In the genomic region with DNA sequence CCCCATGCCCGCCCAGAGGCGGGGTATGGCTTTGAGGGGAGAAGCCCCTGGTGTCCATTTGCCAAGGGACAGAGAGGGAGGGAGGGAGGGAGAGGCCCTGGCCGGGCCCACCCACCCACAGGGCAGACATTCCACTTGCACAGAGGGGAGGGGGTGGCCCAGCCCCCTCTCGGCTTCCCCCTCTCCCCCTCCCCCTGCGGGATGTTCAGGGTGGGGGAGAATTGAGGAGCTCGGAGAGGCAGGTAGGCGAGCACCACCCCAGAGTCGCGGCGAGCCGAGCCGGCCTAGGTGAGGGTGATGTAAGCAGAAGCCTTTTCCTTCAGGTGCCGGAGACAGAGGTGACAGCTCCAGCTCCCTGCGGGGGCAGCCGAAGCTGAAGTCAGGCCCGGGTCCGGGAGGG, we compare ENCODE assay signal across 19 cellular contexts. TPM values are rescaled to one million over a fixed set of nuclear protein-coding genes. Genes with fewer than 3 reads are reported as not detected.
DNase-seq lines count a peak whose midpoint lies in the region; ATAC-seq and TF ChIP-seq lines count a peak whose summit lies in the region.
"Had no signal": no experiment of that assay in that cellular context is flagged by ENCODE, and none has a peak within 500 bp of the region (broad histone marks: within the 10 kb centered on the region; RNA-seq: fewer than 3 reads in every experiment).

No MANE protein-coding gene starts in this region.

- peak overlapping the region; percentile 99 for H3K4me2 ChIP-seq in GM23338
- H3K4me2 ChIP-seq in mesendoderm (ENCODE audit: low read length) = no peak overlapping the region
- H3K4me2 ChIP-seq: A549 had no signal

- H3K23ac ChIP-seq in mesendoderm (ENCODE audit: low read length) = no peak overlapping the region

- H2AFZ ChIP-seq in GM23338 = no peak overlapping the region

- no peak overlapping the region for H2AK5ac ChIP-seq in mesendoderm (ENCODE audit: low read length)

- H3K9ac ChIP-seq in mesendoderm (ENCODE audit: low read length) (no peak overlapping the region), colonic mucosa (ENCODE audit: low read depth in 2 of 2, low read length in 2 of 2) (no peak overlapping the region)

- TF ChIP-seq CTCF in GM23338 (conservative IDR thresholded peaks at IDR 0.05; ENCODE audit: low read depth in 2 of 2) (no peak), colonic mucosa (IDR thresholded peaks at IDR 0.05) (no peak)

- H3K4me3 ChIP-seq in GM23338 = peak overlapping the region; percentile 80
- no peak overlapping the region for H3K4me3 ChIP-seq in mesendoderm (ENCODE audit: low read length)
- H3K4me3 ChIP-seq in colonic mucosa = no peak overlapping the region
- H3K4me3 ChIP-seq: A549, GM12878 had no signal

- no peaks in the 10 kb centered on the region for H3K9me2 ChIP-seq in GM23338 (ENCODE audit: insufficient read depth)

- H3K18ac ChIP-seq in mesendoderm (ENCODE audit: low read length) = no peak overlapping the region

- H3K27me3 Mint-ChIP-seq in GM23338 (ENCODE audit: insufficient read depth, low read depth, poor library complexity) = peaks cover 25% of the 10 kb centered on the region

- H3K4me3 Mint-ChIP-seq in GM23338 = peak overlapping the region; percentile 82; the same call in 2 of the 3 replicates

- H3K4me1 ChIP-seq in GM23338 (ENCODE audit: insufficient read depth) (peaks cover 14% of the 10 kb centered on the region), mesendoderm (ENCODE audit: control insufficient read depth, low read depth, low read length) (peaks cover 8% of the 10 kb centered on the region), colonic mucosa (no peaks in the 10 kb centered on the region)
- H3K4me1 ChIP-seq: Caco-2 had no signal

- no peak overlapping the region for H3K56ac ChIP-seq in mesendoderm (ENCODE audit: low read length)

- H3K4ac ChIP-seq in mesendoderm (ENCODE audit: low read depth, low read length) = no peak overlapping the region

- H3F3A ChIP-seq in GM23338 (replicated peaks; ENCODE audit: low read depth) = peaks cover 23% of the 10 kb centered on the region

- ATAC-seq in GM23338 = peak; percentile 42
- ATAC-seq in esophagus mucosa = peak; percentile 16
- no peak for ATAC-seq in HG03108 (IDR thresholded peaks at IDR 0.05; ENCODE audit: unreplicated experiment)
- ATAC-seq: GM12878 had no signal

- H3K36me3 Mint-ChIP-seq in GM23338 (ENCODE audit: low read depth) = peaks cover 12% of the 10 kb centered on the region; the same call in 2 of the 3 replicates

- no peak overlapping the region for H4K5ac ChIP-seq in mesendoderm (ENCODE audit: low read length)

- no peaks in the 10 kb centered on the region for H3K9me3 ChIP-seq in colonic mucosa
- H3K9me3 ChIP-seq: A549, Caco-2, Peyer's patch had no signal

- no peaks in the 10 kb centered on the region for H3K36me3 ChIP-seq in GM23338 (ENCODE audit: insufficient read depth)
- H3K36me3 ChIP-seq in mesendoderm (ENCODE audit: control insufficient read depth, insufficient read depth, low read length) = no peaks in the 10 kb centered on the region
- H3K36me3 ChIP-seq in colonic mucosa = no peaks in the 10 kb centered on the region

- intact Hi-C loops in colonic mucosa (cut with DNase I) = no loop called here

- H4K20me1 ChIP-seq in GM23338 (replicated peaks; ENCODE audit: insufficient read depth) = no peaks in the 10 kb centered on the region

- H3K79me2 ChIP-seq in GM23338 (replicated peaks; ENCODE audit: insufficient read depth) (no peaks in the 10 kb centered on the region), mesendoderm (ENCODE audit: control insufficient read depth, insufficient read depth, low read length) (no peaks in the 10 kb centered on the region)

- no peaks in the 10 kb centered on the region for H3K79me1 ChIP-seq in mesendoderm (ENCODE audit: low read length)

- H2BK120ac ChIP-seq in mesendoderm (ENCODE audit: low read depth, low read length) = no peak overlapping the region

- peaks cover 46% of the 10 kb centered on the region for H3K4me1 Mint-ChIP-seq in GM23338

- peak; percentile 73 for DNase-seq in GM23338 (ENCODE audit: low spot score)
- DNase-seq in NCI-H2227 (lab: John Stamatoyannopoulos, UW; ENCODE audit: unreplicated experiment) = peak; percentile 80
- DNase-seq in mesendoderm = peak; percentile 60
- DNase-seq in colonic mucosa = no peak
- no peak for DNase-seq in glomerular visceral epithelial cell (ENCODE audit: extremely low spot score)
- DNase-seq in epidermal melanocyte (ENCODE audit: insufficient read length, low spot score) = no peak
- DNase-seq: AML-193, Caco-2, Karpas-422, NCI-H1105 treated with DMSO at 0.1 percent for 48 hours, NCI-H187, NCI-H2171 treated with DMSO at 0.1 percent for 48 hours, NCI-H510A treated with DMSO at 0.1 percent for 48 hours, Peyer's patch, SHP77 had no signal

- H2BK5ac ChIP-seq in mesendoderm (ENCODE audit: low read length) = no peak overlapping the region

- no peak overlapping the region for H2BK15ac ChIP-seq in mesendoderm (replicated peaks; ENCODE audit: low read depth)

- WGBS in mesendoderm (ENCODE audit: extremely low coverage, insufficient coverage, low lambda C conversion rate) = no CpG with 5 or more reads among the region's 17 CpGs

- H3K9me3 Mint-ChIP-seq in GM23338 = no peaks in the 10 kb centered on the region; the same call in 2 of the 3 replicates

- H3K27ac ChIP-seq in GM23338 (ENCODE audit: low read depth) (no peak overlapping the region), mesendoderm (ENCODE audit: low read depth, low read length) (no peak overlapping the region), colonic mucosa (no peak overlapping the region)
- H3K27ac ChIP-seq: Peyer's patch had no signal

- H3K27me3 ChIP-seq in GM23338 (ENCODE audit: insufficient read depth) = no peaks in the 10 kb centered on the region
- no peaks in the 10 kb centered on the region for H3K27me3 ChIP-seq in mesendoderm (ENCODE audit: insufficient read depth, low read length, poor library complexity)
- H3K27me3 ChIP-seq in colonic mucosa = peaks cover 29% of the 10 kb centered on the region

- no peak overlapping the region for H4K8ac ChIP-seq in mesendoderm (ENCODE audit: low read depth, low read length)

- H3K27ac Mint-ChIP-seq in GM23338 = no peak overlapping the region

TF ChIP-seq in GM23338, 12 proteins besides CTCF, POLR2A, EP300 and RAD21 (continues in another document):
- TF ChIP-seq ZNF331 (CRISPR knock-in tag; IDR thresholded peaks at IDR 0.05; ENCODE audit: low read depth) (no peak), ZNF114 (CRISPR knock-in tag; IDR thresholded peaks at IDR 0.05) (no peak), NANOG (IDR thresholded peaks at IDR 0.05; ENCODE audit: borderline replicate concordance) (no peak), EZH2 (IDR thresholded peaks at IDR 0.05; ENCODE audit: low read depth, unreplicated experiment) (no peak), STAT1 (IDR thresholded peaks at IDR 0.05; ENCODE audit: unreplicated experiment) (no peak), CREB1 (CRISPR knock-in tag; IDR thresholded peaks at IDR 0.05; ENCODE audit: low read depth) (no peak)
- TF ChIP-seq, protein P1, sequence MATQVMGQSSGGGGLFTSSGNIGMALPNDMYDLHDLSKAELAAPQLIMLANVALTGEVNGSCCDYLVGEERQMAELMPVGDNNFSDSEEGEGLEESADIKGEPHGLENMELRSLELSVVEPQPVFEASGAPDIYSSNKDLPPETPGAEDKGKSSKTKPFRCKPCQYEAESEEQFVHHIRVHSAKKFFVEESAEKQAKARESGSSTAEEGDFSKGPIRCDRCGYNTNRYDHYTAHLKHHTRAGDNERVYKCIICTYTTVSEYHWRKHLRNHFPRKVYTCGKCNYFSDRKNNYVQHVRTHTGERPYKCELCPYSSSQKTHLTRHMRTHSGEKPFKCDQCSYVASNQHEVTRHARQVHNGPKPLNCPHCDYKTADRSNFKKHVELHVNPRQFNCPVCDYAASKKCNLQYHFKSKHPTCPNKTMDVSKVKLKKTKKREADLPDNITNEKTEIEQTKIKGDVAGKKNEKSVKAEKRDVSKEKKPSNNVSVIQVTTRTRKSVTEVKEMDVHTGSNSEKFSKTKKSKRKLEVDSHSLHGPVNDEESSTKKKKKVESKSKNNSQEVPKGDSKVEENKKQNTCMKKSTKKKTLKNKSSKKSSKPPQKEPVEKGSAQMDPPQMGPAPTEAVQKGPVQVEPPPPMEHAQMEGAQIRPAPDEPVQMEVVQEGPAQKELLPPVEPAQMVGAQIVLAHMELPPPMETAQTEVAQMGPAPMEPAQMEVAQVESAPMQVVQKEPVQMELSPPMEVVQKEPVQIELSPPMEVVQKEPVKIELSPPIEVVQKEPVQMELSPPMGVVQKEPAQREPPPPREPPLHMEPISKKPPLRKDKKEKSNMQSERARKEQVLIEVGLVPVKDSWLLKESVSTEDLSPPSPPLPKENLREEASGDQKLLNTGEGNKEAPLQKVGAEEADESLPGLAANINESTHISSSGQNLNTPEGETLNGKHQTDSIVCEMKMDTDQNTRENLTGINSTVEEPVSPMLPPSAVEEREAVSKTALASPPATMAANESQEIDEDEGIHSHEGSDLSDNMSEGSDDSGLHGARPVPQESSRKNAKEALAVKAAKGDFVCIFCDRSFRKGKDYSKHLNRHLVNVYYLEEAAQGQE (IDR thresholded peaks at IDR 0.05; ENCODE audit: unreplicated experiment) = no peak
- TF ChIP-seq, protein P2, sequence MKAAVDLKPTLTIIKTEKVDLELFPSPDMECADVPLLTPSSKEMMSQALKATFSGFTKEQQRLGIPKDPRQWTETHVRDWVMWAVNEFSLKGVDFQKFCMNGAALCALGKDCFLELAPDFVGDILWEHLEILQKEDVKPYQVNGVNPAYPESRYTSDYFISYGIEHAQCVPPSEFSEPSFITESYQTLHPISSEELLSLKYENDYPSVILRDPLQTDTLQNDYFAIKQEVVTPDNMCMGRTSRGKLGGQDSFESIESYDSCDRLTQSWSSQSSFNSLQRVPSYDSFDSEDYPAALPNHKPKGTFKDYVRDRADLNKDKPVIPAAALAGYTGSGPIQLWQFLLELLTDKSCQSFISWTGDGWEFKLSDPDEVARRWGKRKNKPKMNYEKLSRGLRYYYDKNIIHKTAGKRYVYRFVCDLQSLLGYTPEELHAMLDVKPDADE (IDR thresholded peaks at IDR 0.05) = no peak

RNA-seq across cellular contexts. Expression of a gene that starts 12.2 kb away (rescaled TPM):
- total RNA-seq in GM23338 (2014; rRNA removed; shearing (Covaris generic)) = 8.3 and 11.7 TPM in 2 replicates
- 7.9 and 8.3 TPM in 2 replicates for polyA plus RNA-seq in GM23338 (2016; fragmentation: Nextera tagmentation; extraction: Ambion mirVana)
- total RNA-seq in esophagus mucosa (0.16 TPM), colonic mucosa (not detected)
- 4.1 TPM for polyA plus RNA-seq in mesendoderm (2013, experiment 1 of 2)
- 3.6 TPM for polyA plus RNA-seq in mesendoderm (2013, experiment 2 of 2)
- total RNA-seq: Peyer's patch had no signal

RNA-seq across cellular contexts. Expression of a gene that starts 44.4 kb away (rescaled TPM):
- total RNA-seq in GM23338 (2014; rRNA removed; shearing (Covaris generic)) = 9.4 and 14.5 TPM in 2 replicates
- polyA plus RNA-seq in GM23338 (2016; fragmentation: Nextera tagmentation; extraction: Ambion mirVana) = 76.2 and 77.5 TPM in 2 replicates
- 2.8 TPM for total RNA-seq in esophagus mucosa
- 11.3 TPM for polyA plus RNA-seq in mesendoderm (2013, experiment 1 of 2)
- polyA plus RNA-seq in mesendoderm (2013, experiment 2 of 2) = 10.1 TPM
- total RNA-seq in colonic mucosa = 10 to 100 TPM; 11.0 to 27.8 TPM
- total RNA-seq: GM12878 had no signal
- polyA plus RNA-seq: GM12878 had no signal

RNA-seq across cellular contexts. Expression of a gene that starts 52.6 kb away (rescaled TPM):
- 382 and 468 TPM in 2 replicates for total RNA-seq in GM23338 (2014; rRNA removed; shearing (Covaris generic))
- 298 and 319 TPM in 2 replicates for polyA plus RNA-seq in GM23338 (2016; fragmentation: Nextera tagmentation; extraction: Ambion mirVana)
- total RNA-seq in esophagus mucosa = 356 TPM
- polyA plus RNA-seq in mesendoderm (2013, experiment 1 of 2) = 134 TPM
- polyA plus RNA-seq in mesendoderm (2013, experiment 2 of 2) = 134 TPM
- 100 to 1,000 TPM; 790 to 935 TPM for total RNA-seq in colonic mucosa

Comparison
In these comparisons a context has a peak if more than half of its experiments do, and no peak if none do; other contexts are left out.
1. DNase-seq: peak in GM23338 (single experiment), NCI-H2227 (single experiment) and mesendoderm (single experiment); none in colonic mucosa (single experiment), glomerular visceral epithelial cell (single experiment) and epidermal melanocyte (single experiment).